In genomic region chr1:230548357-230548756, GRCh38 we compare ENCODE assay signal across 23 cellular contexts.
DNase-seq lines count a peak whose midpoint lies in the region; ATAC-seq and TF ChIP-seq lines count a peak whose summit lies in the region.
"Had no signal": no experiment of that assay in that cellular context is flagged by ENCODE, and none has a peak within 500 bp of the region (broad histone marks: within the 10 kb centered on the region; RNA-seq: fewer than 3 reads in every experiment).

No MANE protein-coding gene starts in this region.

- TF ChIP-seq POLR2A in transverse colon (IDR thresholded peaks at IDR 0.05), result no peak

- H3K9me3 ChIP-seq in transverse colon, result no peaks in the 10 kb centered on the region
- H3K9me3 ChIP-seq in right atrium auricular region, result no peaks in the 10 kb centered on the region
- H3K9me3 ChIP-seq: neutrophil, SJSA1, suprapubic skin had no signal

- H3K4me1 ChIP-seq in transverse colon (no peaks in the 10 kb centered on the region), right atrium auricular region (no peaks in the 10 kb centered on the region)
- H3K4me1 ChIP-seq: suprapubic skin had no signal

- WGBS in transverse colon (ENCODE audit: low coverage in 1 of 2), 2 donors, result 33 to 38% methylated on average over 1 to 2 of the region's 2 CpGs

- H3K36me3 ChIP-seq in transverse colon, result no peaks in the 10 kb centered on the region
- no peaks in the 10 kb centered on the region for H3K36me3 ChIP-seq in right atrium auricular region
- H3K36me3 ChIP-seq: neutrophil, SJSA1, suprapubic skin, WERI-Rb-1 had no signal

- DNase-seq in DMS153 (lab: John Stamatoyannopoulos, UW) (peak; percentile 45), MV-4-11 (lab: John Stamatoyannopoulos, UW) (peak; percentile 4), NCI-H345 (lab: John Stamatoyannopoulos, UW) (peak; percentile 73), dorsolateral prefrontal cortex (no peak), transverse colon (no peak), SW 1271 (lab: John Stamatoyannopoulos, UW) (no peak), right atrium auricular region (ENCODE audit: low spot score) (no peak)
- DNase-seq: activated CD4-positive, alpha-beta T cell treated with anti-CD3 and anti-CD28 coated beads, Interleukin-2, amount 50 U/mL, for 48 hours; activated gamma-delta T cell; amniotic stem cell; CD4-positive, CD25-positive, alpha-beta regulatory T cell; central memory CD4-positive, alpha-beta T cell; DND-41; KBM-7; left ventricle myocardium superior; PC-9; retina; T-helper 2 cell; WERI-Rb-1 had no signal

- no peak for TF ChIP-seq EP300 in transverse colon (IDR thresholded peaks at IDR 0.05; ENCODE audit: low read depth)

- peak overlapping the region in 53 of 59 donors; percentile 5 to 88 (median 66) for H3K27ac ChIP-seq in dorsolateral prefrontal cortex
- no peak overlapping the region for H3K27ac ChIP-seq in transverse colon
- H3K27ac ChIP-seq in right atrium auricular region, result no peak overlapping the region
- H3K27ac ChIP-seq: neutrophil, PC-9, SJSA1, suprapubic skin, WERI-Rb-1 had no signal

- intact Hi-C loops in dorsolateral prefrontal cortex (cut with DNase I) (no loop called here), transverse colon (cut with DNase I; ENCODE audit: low total_unique reads) (no loop called here)

- H3K27me3 ChIP-seq in dorsolateral prefrontal cortex (no peaks in the 10 kb centered on the region), transverse colon (no peaks in the 10 kb centered on the region), right atrium auricular region (no peaks in the 10 kb centered on the region)
- H3K27me3 ChIP-seq: SJSA1, suprapubic skin had no signal

- in situ Hi-C loops in transverse colon (cut with MboI; ENCODE audit: low pct_ligation_motif_present in 1 of 4, low pct_unique_long_range_greater_than_20kb in 1 of 4, low sequenced_read_pairs in 3 of 4), result no loop called here

- TF ChIP-seq CTCF in dorsolateral prefrontal cortex (IDR thresholded peaks at IDR 0.05 in 54 of 56, conservative IDR thresholded peaks at IDR 0.05 in 2 of 56; ENCODE audit: low read depth in 1 of 56, partially characterized antibody in 56 of 56), result no peak
- no peak for TF ChIP-seq CTCF in transverse colon (IDR thresholded peaks at IDR 0.05)
- no peak for TF ChIP-seq CTCF in right atrium auricular region (IDR thresholded peaks at IDR 0.05)

- ATAC-seq in GM19397 (IDR thresholded peaks at IDR 0.05; ENCODE audit: unreplicated experiment), result no peak

- H3K4me3 ChIP-seq in dorsolateral prefrontal cortex (no peak overlapping the region), transverse colon (no peak overlapping the region), right atrium auricular region (no peak overlapping the region)
- H3K4me3 ChIP-seq: PC-9, SJSA1, suprapubic skin had no signal

Comparison
In these comparisons a context has a peak if more than half of its experiments do, and no peak if none do; other contexts are left out.
1. DNase-seq: peak in DMS153 (single experiment), MV-4-11 (single experiment) and NCI-H345 (single experiment); none in dorsolateral prefrontal cortex (0 of 10), transverse colon (single experiment), SW 1271 (0 of 2) and right atrium auricular region (single experiment).
2. H3K27ac ChIP-seq: peak in dorsolateral prefrontal cortex (53 of 59); none in transverse colon (0 of 4) and right atrium auricular region (0 of 2).